ENCODE assay signal across 12 cellular contexts in the genomic region with DNA sequence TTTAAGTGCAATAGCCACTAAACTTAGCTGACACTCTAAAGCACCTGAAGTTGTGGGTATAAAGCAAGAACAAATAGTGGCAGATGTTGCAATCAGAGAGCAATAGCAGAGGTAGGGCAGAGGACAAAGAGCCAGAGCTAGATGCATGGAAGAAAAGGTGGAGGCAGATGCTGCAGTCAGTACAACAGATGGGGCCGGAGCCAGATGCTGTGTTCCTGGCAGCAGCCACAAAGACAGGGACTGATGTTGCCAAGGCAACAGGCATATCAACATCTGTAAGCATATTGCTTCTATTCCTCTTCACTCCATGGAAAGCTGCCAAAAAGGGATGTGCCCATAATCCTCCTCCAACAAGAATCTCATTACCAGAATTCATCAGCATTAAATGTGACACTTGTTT.
DNase-seq lines count a peak whose midpoint lies in the region; ATAC-seq and TF ChIP-seq lines count a peak whose summit lies in the region.
"Had no signal": no experiment of that assay in that cellular context is flagged by ENCODE, and none has a peak within 500 bp of the region (broad histone marks: within the 10 kb centered on the region; RNA-seq: fewer than 3 reads in every experiment).

No MANE protein-coding gene starts in this region.

- no peak overlapping the region for H3K27ac ChIP-seq in adrenal gland
- no peak overlapping the region for H3K27ac ChIP-seq in left lung
- H3K27ac ChIP-seq: esophagus muscularis mucosa had no signal

- POLR2A ChIA-PET in HEK293T (lab: Yijun Ruan, JAX): no interaction called here

- 57 to 75% (median 71%) methylated on average over 1 of the region's 1 CpG for WGBS in adrenal gland, 4 donors

- H3K4me3 ChIP-seq in adrenal gland (no peak overlapping the region), left lung (no peak overlapping the region)
- H3K4me3 ChIP-seq: esophagus muscularis mucosa, lung had no signal

- peaks cover 0 to 4% of the 10 kb centered on the region in 2 donors for H3K4me1 ChIP-seq in adrenal gland (replicated peaks in 1 of 2)
- H3K4me1 ChIP-seq in left lung: no peaks in the 10 kb centered on the region

- intact Hi-C loops in adrenal gland (cut with DNase I) (no loop called here), left lung (cut with DNase I) (no loop called here)

- CTCF ChIA-PET in HEK293T (lab: Yijun Ruan, JAX): no interaction called here

- ATAC-seq in left lung (peak; percentile 89), GM18519 (IDR thresholded peaks at IDR 0.05; ENCODE audit: low FRiP score, unreplicated experiment) (no peak)
- ATAC-seq: sciatic nerve had no signal

- H3K36me3 ChIP-seq in adrenal gland (replicated peaks in 1 of 2): no peaks in the 10 kb centered on the region
- no peaks in the 10 kb centered on the region for H3K36me3 ChIP-seq in left lung
- H3K36me3 ChIP-seq: esophagus muscularis mucosa had no signal

- H3K27me3 ChIP-seq in adrenal gland (no peaks in the 10 kb centered on the region), left lung (no peaks in the 10 kb centered on the region)
- H3K27me3 ChIP-seq: esophagus muscularis mucosa had no signal

- no peaks in the 10 kb centered on the region for H3K9me3 ChIP-seq in adrenal gland (replicated peaks in 1 of 3)
- peaks cover 0 to under 1% of the 10 kb centered on the region in 2 donors for H3K9me3 ChIP-seq in left lung
- H3K9me3 ChIP-seq: esophagus muscularis mucosa had no signal

- TF ChIP-seq CTCF in adrenal gland (IDR thresholded peaks at IDR 0.05) (no peak), left lung (IDR thresholded peaks at IDR 0.05) (no peak)

- TF ChIP-seq POLR2A in adrenal gland (IDR thresholded peaks at IDR 0.05): no peak

- peak; percentile 67 for DNase-seq in DMS79 (lab: John Stamatoyannopoulos, UW)
- peak; percentile 98 for DNase-seq in NCI-H2171 (lab: John Stamatoyannopoulos, UW)
- DNase-seq in adrenal gland: peak in 5 of 7 donors; percentile 3 to 81 (median 21)
- peak in 1 of 2 donors; percentile 28 for DNase-seq in left lung
- no peak for DNase-seq in HEK293T (ENCODE audit: extremely low spot score)
- DNase-seq in stimulated activated CD8-positive, alpha-beta memory T cell treated with anti-CD3 and anti-CD28 coated beads, Interleukin-4, amount 100 ng/mL, for 48 hours: no peak
- DNase-seq in SW 1271 (lab: John Stamatoyannopoulos, UW): no peak
- DNase-seq: CD4-positive, CD25-positive, alpha-beta regulatory T cell had no signal

TF ChIP-seq in HEK293T, 16 proteins besides CTCF, POLR2A, EP300 and RAD21:
- TF ChIP-seq TARDBP (IDR thresholded peaks at IDR 0.05) (no peak), CTBP1 (IDR thresholded peaks at IDR 0.05; ENCODE audit: borderline replicate concordance) (no peak)
TF ChIP-seq in HEK293T: peak in this region for 0.

Comparison
In these comparisons a context has a peak if more than half of its experiments do, and no peak if none do; other contexts are left out.
1. DNase-seq: peak in DMS79 (single experiment), NCI-H2171 (single experiment) and adrenal gland (5 of 7); none in HEK293T (single experiment), stimulated activated CD8-positive, alpha-beta memory T cell treated with anti-CD3 and anti-CD28 coated beads, Interleukin-4, amount 100 ng/mL, for 48 hours (single experiment) and SW 1271 (0 of 2).